9 cellular contexts compared by ENCODE assay signal in genomic region chr6:37704923-37705238, GRCh38. TPM values are rescaled to one million over a fixed set of nuclear protein-coding genes. Genes with fewer than 3 reads are reported as not detected.
DNase-seq lines count a peak whose midpoint lies in the region; ATAC-seq and TF ChIP-seq lines count a peak whose summit lies in the region.
"Had no signal": no experiment of that assay in that cellular context is flagged by ENCODE, and none has a peak within 500 bp of the region (broad histone marks: within the 10 kb centered on the region; RNA-seq: fewer than 3 reads in every experiment).

No MANE protein-coding gene starts in this region.

- ATAC-seq in GM21447 (IDR thresholded peaks at IDR 0.05; ENCODE audit: unreplicated experiment) (peak; percentile 9), gastroesophageal sphincter (no peak), HG03175 (IDR thresholded peaks at IDR 0.05; ENCODE audit: unreplicated experiment) (no peak)

- TF ChIP-seq POLR2A in gastroesophageal sphincter (IDR thresholded peaks at IDR 0.05): no peak

- H3K4me3 ChIP-seq in WERI-Rb-1 (ENCODE audit: low read depth, low read length) (peak overlapping the region; percentile 56), gastroesophageal sphincter (peak overlapping the region; percentile 41 to 60), skeletal muscle tissue (ENCODE audit: low read length in 3 of 3) (peak overlapping the region; percentile 40 to 68 (median 66))
- H3K4me3 ChIP-seq: mucosa of descending colon had no signal

- H3K9me3 ChIP-seq in WERI-Rb-1 (ENCODE audit: severe bottlenecking): no peaks in the 10 kb centered on the region
- H3K9me3 ChIP-seq in gastroesophageal sphincter: no peaks in the 10 kb centered on the region
- H3K9me3 ChIP-seq in skeletal muscle tissue (ENCODE audit: control insufficient read depth in 3 of 3, low read length in 3 of 3): no peaks in the 10 kb centered on the region
- H3K9me3 ChIP-seq: mucosa of descending colon had no signal

- peaks cover 0 to 22% (median 0%) of the 10 kb centered on the region in 3 donors for H3K4me1 ChIP-seq in gastroesophageal sphincter
- peaks cover 8 to 12% (median 8%) of the 10 kb centered on the region in 3 donors for H3K4me1 ChIP-seq in skeletal muscle tissue (ENCODE audit: control insufficient read depth in 3 of 3, insufficient read depth in 3 of 3, low read length in 3 of 3)

- H3K27ac ChIP-seq in WERI-Rb-1 (peak overlapping the region; percentile 66), gastroesophageal sphincter (peak overlapping the region in 3 of 4 donors; percentile 79 to 82 (median 82)), skeletal muscle tissue (ENCODE audit: low read depth, low read length) (peak overlapping the region; percentile 67)

- H3K36me3 ChIP-seq in WERI-Rb-1 (no peaks in the 10 kb centered on the region), gastroesophageal sphincter (no peaks in the 10 kb centered on the region), skeletal muscle tissue (ENCODE audit: control insufficient read depth in 3 of 3, insufficient read depth in 3 of 3, low read length in 3 of 3) (no peaks in the 10 kb centered on the region)

- TF ChIP-seq CTCF in WERI-Rb-1 (IDR thresholded peaks at IDR 0.05; ENCODE audit: low read depth, low read length) (no peak), gastroesophageal sphincter (IDR thresholded peaks at IDR 0.05) (no peak)

- 52 to 75% methylated on average over 4 to 5 of the region's 5 CpGs for WGBS in gastroesophageal sphincter (ENCODE audit: low coverage in 1 of 2), 2 donors

- TF ChIP-seq EP300 in gastroesophageal sphincter (IDR thresholded peaks at IDR 0.05): no peak

- no peaks in the 10 kb centered on the region for H3K27me3 ChIP-seq in WERI-Rb-1 (ENCODE audit: insufficient read depth, low read depth, severe bottlenecking)
- H3K27me3 ChIP-seq in gastroesophageal sphincter: no peaks in the 10 kb centered on the region
- H3K27me3 ChIP-seq in skeletal muscle tissue (ENCODE audit: control insufficient read depth in 3 of 3, insufficient read depth in 3 of 3, low read length in 3 of 3): peaks cover 0 to 4% (median under 1%) of the 10 kb centered on the region in 3 donors

- no peak for DNase-seq in WERI-Rb-1
- DNase-seq in dedifferentiated amniotic fluid mesenchymal stem cell (ENCODE audit: extremely low spot score): no peak
- no peak for DNase-seq in NOMO-1 (lab: John Stamatoyannopoulos, UW; ENCODE audit: unreplicated experiment in 2 of 2)
- no peak for DNase-seq in KG1 (lab: John Stamatoyannopoulos, UW)

- peak overlapping the region in 2 of 3 donors; percentile 61 to 74 for H3K9ac ChIP-seq in skeletal muscle tissue (ENCODE audit: low read depth in 1 of 3, low read length in 3 of 3)

RNA-seq across cellular contexts. Expression of gene MDGA1, which starts 7.2 kb away (rescaled TPM):
- total RNA-seq in gastroesophageal sphincter (1 to 10 TPM in 3 of 4 donors, under 1 TPM in 1; 0.93 to 8.5 (median 3.7) TPM), skeletal muscle tissue (5.2 TPM)
